8 cellular contexts compared by ENCODE assay signal in genomic region chr11:93652161-93652597, GRCh38. TPM values are rescaled to one million over a fixed set of nuclear protein-coding genes. Genes with fewer than 3 reads are reported as not detected.
A peak's percentile ranks its signal among the peaks of the same experiment; 100 is the strongest.
DNase-seq lines count a peak whose midpoint lies in the region; ATAC-seq lines count a peak whose summit lies in the region.

No MANE protein-coding gene starts in this region.

- ATAC-seq in GM21360 (IDR thresholded peaks at IDR 0.05; ENCODE audit: unreplicated experiment), result no peak
- no peak for ATAC-seq in HG03439 (IDR thresholded peaks at IDR 0.05; ENCODE audit: unreplicated experiment)

- peak; percentile 1 for DNase-seq in NCI-H1694 treated with DMSO at 0.1 percent for 48 hours (lab: John Stamatoyannopoulos, UW)
- DNase-seq in NCI-H1694 (lab: John Stamatoyannopoulos, UW), result no peak
- DNase-seq in HCEC 1CT, result peak; percentile 27
- DNase-seq in SHP77 treated with DMSO at 0.1 percent for 48 hours (lab: John Stamatoyannopoulos, UW), result peak; percentile 36
- peak; percentile 46 for DNase-seq in dedifferentiated amniotic fluid mesenchymal stem cell (ENCODE audit: extremely low spot score)
- DNase-seq in mucosa of gallbladder (ENCODE audit: low spot score), result peak; percentile 25

RNA-seq across cellular contexts. Expression of gene CEP295, which starts 9.3 kb away (rescaled TPM):
- total RNA-seq in mucosa of gallbladder, result 11.1 TPM
